8 cellular contexts compared by ENCODE assay signal in genomic region chr1:119327436-119328155, GRCh38. TPM values are rescaled to one million over a fixed set of nuclear protein-coding genes. Genes with fewer than 3 reads are reported as not detected.
DNase-seq lines count a peak whose midpoint lies in the region; ATAC-seq and TF ChIP-seq lines count a peak whose summit lies in the region.

No MANE protein-coding gene starts in this region.

- H3K4me1 ChIP-seq in ascending aorta = peaks cover 0 to 4% of the 10 kb centered on the region in 2 donors
- peaks cover 49% of the 10 kb centered on the region for H3K4me1 ChIP-seq in iPS-18a (ENCODE audit: control insufficient read depth, low read depth, low read length)

- H3K4me3 ChIP-seq in ascending aorta (peak overlapping the region; percentile 48 to 56), iPS-18a (ENCODE audit: low read length) (peak overlapping the region; percentile 62), skeletal muscle cell (ENCODE audit: low read depth, low read length) (peak overlapping the region; percentile 28)

- H3K9ac ChIP-seq in iPS-18a (ENCODE audit: low read length) = no peak overlapping the region

- H3K27me3 ChIP-seq in ascending aorta (no peaks in the 10 kb centered on the region), iPS-18a (ENCODE audit: control insufficient read depth, insufficient read depth, low read length) (peaks cover 10% of the 10 kb centered on the region)

- intact Hi-C loops in ascending aorta (cut with DNase I) = no loop called here

- no peaks in the 10 kb centered on the region for H3K9me3 ChIP-seq in ascending aorta
- no peaks in the 10 kb centered on the region for H3K9me3 ChIP-seq in iPS-18a (ENCODE audit: control insufficient read depth, low read depth, low read length)

- H3K27ac ChIP-seq in ascending aorta (no peak overlapping the region), iPS-18a (ENCODE audit: low read length) (no peak overlapping the region)

- DNase-seq in AG08395 (ENCODE audit: low spot score) (peak; percentile 52), NCI-H82 treated with DMSO at 0.1 percent for 48 hours (lab: John Stamatoyannopoulos, UW; ENCODE audit: unreplicated experiment) (peak; percentile 76), ascending aorta (ENCODE audit: low spot score in 2 of 2) (no peak), skeletal muscle cell (ENCODE audit: low read depth) (peak; percentile 48), NCI-H2196 (lab: John Stamatoyannopoulos, UW; ENCODE audit: unreplicated experiment) (no peak)

- H3K36me3 ChIP-seq in ascending aorta (no peaks in the 10 kb centered on the region), iPS-18a (ENCODE audit: control insufficient read depth, low read depth, low read length) (no peaks in the 10 kb centered on the region)

- ATAC-seq in GM21786 (IDR thresholded peaks at IDR 0.05; ENCODE audit: unreplicated experiment) (peak; percentile 21), GM18517 (IDR thresholded peaks at IDR 0.05; ENCODE audit: unreplicated experiment) (no peak)

- no peak for TF ChIP-seq CTCF in ascending aorta (IDR thresholded peaks at IDR 0.05)

RNA-seq across cellular contexts. Expression of gene HAO2, which starts 41.0 kb away (rescaled TPM):
- not detected for total RNA-seq in ascending aorta

Comparison
In these comparisons a context has a peak if more than half of its experiments do, and no peak if none do; other contexts are left out.
1. DNase-seq: peak in AG08395 (single experiment), NCI-H82 treated with DMSO at 0.1 percent for 48 hours (single experiment) and skeletal muscle cell (single experiment); none in ascending aorta (0 of 2) and NCI-H2196 (single experiment).
2. Peak in every context shown above with its lines, with median percentiles within 50 percentile points of each other: H3K4me3 ChIP-seq.